ENCODE assay signal across 8 cellular contexts in the genomic region with DNA sequence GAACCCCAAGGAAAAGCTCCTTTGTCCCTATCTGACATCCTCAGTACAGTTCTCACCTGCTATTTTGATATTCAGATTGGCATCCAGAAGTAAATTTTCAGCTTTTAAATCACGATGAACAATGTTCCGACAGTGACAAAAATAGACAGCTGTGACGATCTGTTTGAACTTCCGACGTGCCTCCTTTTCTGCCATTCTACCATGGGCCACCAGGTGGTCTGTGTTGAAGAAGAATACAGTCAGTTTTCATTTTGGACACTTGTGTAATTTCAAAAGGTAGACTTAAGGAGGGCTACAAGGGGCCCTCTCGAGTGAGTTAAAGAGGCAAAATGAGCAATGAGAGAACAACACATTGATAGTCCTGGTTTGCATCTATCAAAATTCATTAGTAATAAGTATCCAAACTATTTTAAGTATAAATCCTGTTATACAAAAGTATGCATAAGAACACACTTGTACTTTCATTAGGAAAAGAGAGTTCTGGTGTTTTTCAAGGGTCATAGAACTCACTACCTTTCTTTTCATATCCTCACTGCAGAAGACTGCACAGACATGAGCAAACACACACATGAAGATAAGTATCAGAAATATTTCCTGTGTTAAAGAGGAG.
DNase-seq lines count a peak whose midpoint lies in the region; ATAC-seq, FAIRE-seq and TF ChIP-seq lines count a peak whose summit lies in the region.

No MANE protein-coding gene starts in this region.

- ATAC-seq in SK-N-SH treated with all-trans-retinoic acid at 6 μM for 48 hours (peak; percentile 15; the same call in 1 of the 3 replicates), HG03469 (IDR thresholded peaks at IDR 0.05; ENCODE audit: unreplicated experiment) (no peak), HG02840 (IDR thresholded peaks at IDR 0.05; ENCODE audit: low FRiP score, unreplicated experiment) (no peak)

- TF ChIP-seq CTCF in cardiac fibroblast (IDR thresholded peaks at IDR 0.05; ENCODE audit: low read depth, low read length), result peak; percentile 49

- DNase-seq in GM18507 (ENCODE audit: extremely low spot score, insufficient read length, low read depth) (no peak), cardiac fibroblast (ENCODE audit: low read depth in 2 of 2) (no peak), ecto neural progenitor cell (ENCODE audit: low spot score) (no peak), NOMO-1 treated with dmso at 0.1 percent for 144 hours (lab: John Stamatoyannopoulos, UW; ENCODE audit: unreplicated experiment) (no peak)
- peak; percentile 40 to 47 for DNase-seq in stimulated activated CD4-positive, alpha-beta T cell treated with anti-CD3 and anti-CD28 coated beads, Interleukin-2, amount 100 ng/mL, for 24 hours

- FAIRE-seq in GM18507 (lab: Jason Lieb, UNC), result peak; percentile 24

- H3K4me3 ChIP-seq in cardiac fibroblast (replicated peaks in 1 of 2; ENCODE audit: low read depth in 2 of 2, low read length in 2 of 2), result no peak overlapping the region

TF ChIP-seq in SK-N-SH treated with all-trans-retinoic acid at 6 μM for 48 hours, 23 proteins besides CTCF, POLR2A, EP300 and RAD21:
- TF ChIP-seq BACH2 (CRISPR knock-in tag; IDR thresholded peaks at IDR 0.05; ENCODE audit: borderline replicate concordance) (no peak), GLIS3 (CRISPR knock-in tag; IDR thresholded peaks at IDR 0.05) (no peak), ZNF70 (CRISPR knock-in tag; IDR thresholded peaks at IDR 0.05) (no peak), ZNF565 (CRISPR knock-in tag; conservative IDR thresholded peaks at IDR 0.05; ENCODE audit: low read depth) (no peak), SNAI2 (CRISPR knock-in tag; IDR thresholded peaks at IDR 0.05) (no peak), ZFP30 (CRISPR knock-in tag; IDR thresholded peaks at IDR 0.05) (no peak)
- TF ChIP-seq, protein P1, sequence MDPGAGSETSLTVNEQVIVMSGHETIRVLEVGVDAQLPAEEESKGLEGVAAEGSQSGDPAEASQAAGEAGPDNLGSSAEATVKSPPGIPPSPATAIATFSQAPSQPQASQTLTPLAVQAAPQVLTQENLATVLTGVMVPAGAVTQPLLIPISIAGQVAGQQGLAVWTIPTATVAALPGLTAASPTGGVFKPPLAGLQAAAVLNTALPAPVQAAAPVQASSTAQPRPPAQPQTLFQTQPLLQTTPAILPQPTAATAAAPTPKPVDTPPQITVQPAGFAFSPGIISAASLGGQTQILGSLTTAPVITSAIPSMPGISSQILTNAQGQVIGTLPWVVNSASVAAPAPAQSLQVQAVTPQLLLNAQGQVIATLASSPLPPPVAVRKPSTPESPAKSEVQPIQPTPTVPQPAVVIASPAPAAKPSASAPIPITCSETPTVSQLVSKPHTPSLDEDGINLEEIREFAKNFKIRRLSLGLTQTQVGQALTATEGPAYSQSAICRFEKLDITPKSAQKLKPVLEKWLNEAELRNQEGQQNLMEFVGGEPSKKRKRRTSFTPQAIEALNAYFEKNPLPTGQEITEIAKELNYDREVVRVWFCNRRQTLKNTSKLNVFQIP (CRISPR knock-in tag; IDR thresholded peaks at IDR 0.05; ENCODE audit: borderline replicate concordance, low read depth), result no peak

Comparison
In these comparisons a context has a peak if more than half of its experiments do, and no peak if none do; other contexts are left out.
1. DNase-seq: peak in stimulated activated CD4-positive, alpha-beta T cell treated with anti-CD3 and anti-CD28 coated beads, Interleukin-2, amount 100 ng/mL, for 24 hours (2 of 2); none in GM18507 (single experiment), cardiac fibroblast (0 of 2), ecto neural progenitor cell (single experiment) and NOMO-1 treated with dmso at 0.1 percent for 144 hours (single experiment).